ENCODE assay signal across 31 cellular contexts in genomic region chr3:48511551-48511950, GRCh38. TPM values are rescaled to one million over a fixed set of nuclear protein-coding genes. Genes with fewer than 3 reads are reported as not detected.
"Had no signal": no experiment of that assay in that cellular context is flagged by ENCODE, and none has a peak within 500 bp of the region (broad histone marks: within the 10 kb centered on the region; RNA-seq: fewer than 3 reads in every experiment).

No MANE protein-coding gene starts in this region.

- H3K27me3 Mint-ChIP-seq: natural killer cell treated with Interleukin-12 subunit alpha and Interleukin-12 subunit beta and Interleukin-15 and Interleukin-18, amount 100 ng/mL, for 72 hours; stimulated activated naive CD8-positive, alpha-beta T cell treated with anti-CD3 and anti-CD28 coated beads, Interleukin-15, Interleukin-2, amounts not matched to agents 100 ng/mL and 50 ng/mL, for 24 hours had no signal

- H3K27ac ChIP-seq: colonic mucosa, epithelial cell of prostate, foreskin keratinocyte, gastroesophageal sphincter, heart left ventricle, hepatocyte, left lung, psoas muscle, skin epidermis, spleen, thoracic aorta, tibial nerve, upper lobe of left lung had no signal

- H3K27me3 ChIP-seq: colonic mucosa, foreskin keratinocyte, gastroesophageal sphincter, heart left ventricle, hepatocyte, left lung, spleen, tibial nerve, upper lobe of left lung had no signal

- DNase-seq: colonic mucosa; effector CD8-positive, alpha-beta T cell; endodermal cell; foreskin keratinocyte; heart left ventricle; left cardiac atrium; left lung; mesenchymal stem cell; mucosa of descending colon; naive B cell; nucleus accumbens; psoas muscle; right cardiac atrium; stimulated activated CD4-positive, alpha-beta T cell treated with anti-CD3 and anti-CD28 coated beads, Interleukin-4, amount 100 ng/mL, for 4 hours; stimulated activated naive B cell treated with anti-CD40 and anti-IgM and Interleukin-4, amounts not matched to agents 10 μg/mL and 1 μg/mL and 100 μg/mL, for 72 hours; upper lobe of left lung had no signal

- H3K4me3 Mint-ChIP-seq: dendritic cell treated with granulocyte-macrophage colony-stimulating factor and Interleukin-4, amounts not matched to agents 40 ng/mL and 50 ng/mL, for 4 days; endodermal cell; mesothelial cell of epicardium; naive B cell; natural killer cell treated with Interleukin-12 subunit alpha and Interleukin-12 subunit beta and Interleukin-15 and Interleukin-18, amount 100 ng/mL, for 72 hours; stimulated activated naive B cell treated with anti-CD40 and anti-IgM and Interleukin-4, amounts not matched to agents 10 μg/mL and 1 μg/mL and 100 μg/mL, for 72 hours; stimulated activated naive CD8-positive, alpha-beta T cell treated with anti-CD3 and anti-CD28 coated beads, Interleukin-15, Interleukin-2, amounts not matched to agents 100 ng/mL and 50 ng/mL, for 24 hours had no signal

- H3K9me3 Mint-ChIP-seq: dendritic cell treated with granulocyte-macrophage colony-stimulating factor and Interleukin-4, amounts not matched to agents 40 ng/mL and 50 ng/mL, for 4 days; endodermal cell; mesothelial cell of epicardium; naive B cell; natural killer cell treated with Interleukin-12 subunit alpha and Interleukin-12 subunit beta and Interleukin-15 and Interleukin-18, amount 100 ng/mL, for 72 hours; stimulated activated naive B cell treated with anti-CD40 and anti-IgM and Interleukin-4, amounts not matched to agents 10 μg/mL and 1 μg/mL and 100 μg/mL, for 72 hours; stimulated activated naive CD8-positive, alpha-beta T cell treated with anti-CD3 and anti-CD28 coated beads, Interleukin-15, Interleukin-2, amounts not matched to agents 100 ng/mL and 50 ng/mL, for 24 hours had no signal

- H3K4me1 ChIP-seq: colonic mucosa, foreskin keratinocyte, gastroesophageal sphincter, tibial nerve had no signal

- FAIRE-seq: islet of Langerhans, urothelium cell line had no signal

- H3K27ac Mint-ChIP-seq: dendritic cell treated with granulocyte-macrophage colony-stimulating factor and Interleukin-4, amounts not matched to agents 40 ng/mL and 50 ng/mL, for 4 days; endodermal cell; mesothelial cell of epicardium; natural killer cell treated with Interleukin-12 subunit alpha and Interleukin-12 subunit beta and Interleukin-15 and Interleukin-18, amount 100 ng/mL, for 72 hours; stimulated activated naive B cell treated with anti-CD40 and anti-IgM and Interleukin-4, amounts not matched to agents 10 μg/mL and 1 μg/mL and 100 μg/mL, for 72 hours; stimulated activated naive CD8-positive, alpha-beta T cell treated with anti-CD3 and anti-CD28 coated beads, Interleukin-15, Interleukin-2, amounts not matched to agents 100 ng/mL and 50 ng/mL, for 24 hours had no signal

- H3K36me3 ChIP-seq: colonic mucosa, gastroesophageal sphincter, heart left ventricle, left lung, spleen, thoracic aorta, tibial nerve, upper lobe of left lung had no signal

- H2AFZ ChIP-seq: hepatocyte had no signal

- H3K79me2 ChIP-seq: hepatocyte had no signal

- ATAC-seq: esophagus mucosa; foreskin keratinocyte; gastroesophageal sphincter; heart left ventricle; left cardiac atrium; left lung; mucosa of descending colon; natural killer cell treated with Interleukin-12 subunit alpha and Interleukin-12 subunit beta and Interleukin-15 and Interleukin-18, amount 100 ng/mL, for 72 hours; psoas muscle; right cardiac atrium; stimulated activated naive B cell treated with anti-CD40 and anti-IgM and Interleukin-4, amounts not matched to agents 10 μg/mL and 1 μg/mL and 100 μg/mL, for 72 hours had no signal

- H3K4me2 ChIP-seq: hepatocyte had no signal

- H3K9me3 ChIP-seq: colonic mucosa, gastroesophageal sphincter, heart left ventricle, left lung, mucosa of descending colon, psoas muscle, spleen, thoracic aorta, tibial nerve, upper lobe of left lung had no signal

- H3K36me3 Mint-ChIP-seq: mesothelial cell of epicardium; naive B cell; natural killer cell treated with Interleukin-12 subunit alpha and Interleukin-12 subunit beta and Interleukin-15 and Interleukin-18, amount 100 ng/mL, for 72 hours; stimulated activated naive B cell treated with anti-CD40 and anti-IgM and Interleukin-4, amounts not matched to agents 10 μg/mL and 1 μg/mL and 100 μg/mL, for 72 hours had no signal

- H3K4me3 ChIP-seq: colonic mucosa, gastroesophageal sphincter, heart left ventricle, hepatocyte, left lung, mucosa of descending colon, psoas muscle, skin epidermis, spleen, thoracic aorta, tibial nerve, upper lobe of left lung had no signal

RNA-seq across cellular contexts. Expression of gene UCN2, which starts 52.0 kb away (rescaled TPM):
- total RNA-seq: colonic mucosa; endodermal cell; left cardiac atrium; lung microvascular endothelial cell; natural killer cell treated with Interleukin-12 subunit alpha and Interleukin-12 subunit beta and Interleukin-15 and Interleukin-18, amount 100 ng/mL, for 72 hours; right cardiac atrium; upper lobe of left lung had no signal
